8 cellular contexts compared by ENCODE assay signal in genomic region chr10:102644646-102645387, GRCh38. TPM values are rescaled to one million over a fixed set of nuclear protein-coding genes. Genes with fewer than 3 reads are reported as not detected.
DNase-seq lines count a peak whose midpoint lies in the region; ATAC-seq, FAIRE-seq and TF ChIP-seq lines count a peak whose summit lies in the region.

No MANE protein-coding gene starts in this region.

- intact Hi-C loops in GM12878 (cut with micrococcal nuclease; ENCODE audit: unreplicated experiment) = loop anchor here (10.0 kb wide), 2 partner anchors 250 to 550 kb away; partner anchors contain the start of genes NFKB2 and NT5C2
- intact Hi-C loops in gastrocnemius medialis (cut with DNase I; ENCODE audit: low total_unique reads) = no loop called here

- no peaks in the 10 kb centered on the region for H3K9me3 ChIP-seq in GM12878 (replicated peaks; ENCODE audit: control insufficient read depth, insufficient read depth, low read length)
- H3K9me3 ChIP-seq in gastrocnemius medialis = no peaks in the 10 kb centered on the region

- H3K27ac ChIP-seq in GM12878 (ENCODE audit: control insufficient read depth, insufficient read depth) (peak overlapping the region; percentile 96), gastrocnemius medialis (peak overlapping the region; percentile 99 to 100 (median 100))

- in situ Hi-C loops in GM13976 (cut with MboI; ENCODE audit: low sequenced_read_pairs, unreplicated experiment) = no loop called here
- in situ Hi-C loops in GM12878 (cut with MboI) = no loop called here
- in situ Hi-C loops in gastrocnemius medialis (cut with MboI; ENCODE audit: low sequenced_read_pairs in 4 of 4) = no loop called here

- peak; percentile 63 for TF ChIP-seq CTCF in GM13976 (IDR thresholded peaks at IDR 0.05; ENCODE audit: borderline replicate concordance, control extremely low read depth, extremely low read depth, insufficient read depth, missing control alignments)
- TF ChIP-seq CTCF in GM12878 (IDR thresholded peaks at IDR 0.05 in 2 of 3, conservative IDR thresholded peaks at IDR 0.05 in 1 of 3; ENCODE audit: control insufficient read depth in 2 of 3, extremely low read depth in 1 of 3, insufficient read depth in 1 of 3, low read depth in 3 of 3, low read length in 3 of 3) = peak; percentile 55 to 71 (median 64)
- TF ChIP-seq CTCF in gastrocnemius medialis (IDR thresholded peaks at IDR 0.05 in 4 of 5, conservative IDR thresholded peaks at IDR 0.05 in 1 of 5) = peak; percentile 64 to 78 (median 70)

- H3K9ac ChIP-seq in GM12878 (ENCODE audit: control insufficient read depth, insufficient read depth, low read length) = peak overlapping the region; percentile 99

- TF ChIP-seq RAD21 in GM12878 (IDR thresholded peaks at IDR 0.05; ENCODE audit: insufficient read depth, low read depth, low read length) = peak; percentile 33

- 0 out of 4 replicates have a peak, but pooled peaks have one; percentile 15 to 21 for TF ChIP-seq EP300 in GM12878 (IDR thresholded peaks at IDR 0.05; ENCODE audit: borderline replicate concordance in 1 of 2, control insufficient read depth in 1 of 2, low read depth in 2 of 2, low read length in 2 of 2)

- whole genome bisulfite sequencing in GM12878 (ENCODE audit: insufficient coverage, insufficient replicate concordance, low lambda C conversion rate, missing lambda C conversion rate) = 2% methylated on average over 62 of the region's 62 CpGs

- H4K20me1 ChIP-seq in GM12878 (ENCODE audit: control insufficient read depth, insufficient read depth) = no peaks in the 10 kb centered on the region

- peak overlapping the region; percentile 98 for H3K4me2 ChIP-seq in GM12878 (ENCODE audit: control insufficient read depth, insufficient read depth)

- POLR2A ChIA-PET in GM12878 (lab: Charles Lee) = interaction anchor here (0.6 to 14.1 kb wide), 13 partner anchors 13 to 301 kb away, joined by 3 to 151 read pairs (median 4); partner anchors contain the start of genes ARL3 and SFXN2

- H2AFZ ChIP-seq in GM12878 (ENCODE audit: control insufficient read depth, low read depth, low read length) = no peak overlapping the region; the same call in none of the 2 replicates

- ATAC-seq in GM12878 = peak; percentile 41
- ATAC-seq in gastrocnemius medialis = peak; percentile 19 to 29
- no peak for ATAC-seq in HG03439 (IDR thresholded peaks at IDR 0.05; ENCODE audit: unreplicated experiment)
- ATAC-seq in GM21423 (IDR thresholded peaks at IDR 0.05; ENCODE audit: unreplicated experiment) = no peak

- SMC1A ChIA-PET in GM12878 (lab: Charles Lee; ENCODE audit: uncharacterized antibody, unreplicated experiment) = interaction anchor here (0.8 to 9.3 kb wide), 8 partner anchors 9 to 68 kb away, joined by 3 to 103 read pairs (median 5); partner anchors contain the start of genes ARL3 and SFXN2

- DNase-seq in GM13976 (ENCODE audit: low spot score) (no peak), NCI-H1417 treated with DMSO at 0.1 percent for 48 hours (lab: John Stamatoyannopoulos, UW) (peak; percentile 15), T-helper 9 cell (peak; percentile 69), GM12878 (ENCODE audit: low read depth, low spot score) (no peak), gastrocnemius medialis (peak; percentile 76 to 92)

- peaks cover 31% of the 10 kb centered on the region for H3K4me1 ChIP-seq in GM12878 (ENCODE audit: control insufficient read depth, insufficient read depth, low read length)
- H3K4me1 ChIP-seq in gastrocnemius medialis = peaks cover 39 to 42% of the 10 kb centered on the region in 2 donors

- no peak for FAIRE-seq in GM12878 (lab: Jason Lieb, UNC)

- TF ChIP-seq POLR2A in GM12878 (IDR thresholded peaks at IDR 0.05; ENCODE audit: low read depth, low read length) (peak; percentile 83), gastrocnemius medialis (IDR thresholded peaks at IDR 0.05) (no peak)

- H3K4me3 ChIP-seq in GM12878 (peak overlapping the region; percentile 93), iPS-11a (ENCODE audit: low read depth, low read length) (peak overlapping the region; percentile 72), gastrocnemius medialis (peak overlapping the region; percentile 62 to 90 (median 80))

- CTCF ChIA-PET in GM12878 (lab: Yijun Ruan, JAX) = interaction anchor here (0.5 to 13.5 kb wide), 10 partner anchors 9 to 210 kb away, joined by 3 to 128 read pairs (median 6); partner anchors contain the start of genes ACTR1A and ARL3

- RAD21 ChIA-PET in GM12878 (lab: Charles Lee; ENCODE audit: unreplicated experiment) = interaction anchor here (0.8 to 5.0 kb wide), 12 partner anchors 9 to 142 kb away, joined by 3 to 59 read pairs (median 5); partner anchors contain the start of genes ACTR1A, ARL3, SFXN2 and SUFU

- H3K79me2 ChIP-seq in GM12878 (ENCODE audit: control insufficient read depth, insufficient read depth, low read length) = peaks cover 74% of the 10 kb centered on the region

- H3K36me3 ChIP-seq in GM12878 (ENCODE audit: control insufficient read depth in 2 of 2, insufficient read depth in 2 of 2, low read length in 1 of 2) = no peaks in the 10 kb centered on the region
- no peaks in the 10 kb centered on the region for H3K36me3 ChIP-seq in gastrocnemius medialis

- no TSS peak for BruUV-seq in GM12878 (replicated peaks; lab: Mats Ljungman, UMichigan)

- H3K27me3 ChIP-seq in GM12878 (replicated peaks in 1 of 2; ENCODE audit: control insufficient read depth in 2 of 2, insufficient read depth in 2 of 2, low read length in 1 of 2) = no peaks in the 10 kb centered on the region
- no peaks in the 10 kb centered on the region for H3K27me3 ChIP-seq in gastrocnemius medialis

TF ChIP-seq in GM12878, 131 proteins besides CTCF, POLR2A, EP300 and RAD21 (continues in another document):
- TF ChIP-seq ZNF217 (IDR thresholded peaks at IDR 0.05) (no peak), TCF3 (IDR thresholded peaks at IDR 0.05; ENCODE audit: borderline replicate concordance, insufficient read depth, low read depth, low read length) (peak; percentile 92), USF1 (IDR thresholded peaks at IDR 0.05; ENCODE audit: borderline replicate concordance, extremely low read length, insufficient read depth, low read depth, low read length) (peak; percentile 48), ATF7 (IDR thresholded peaks at IDR 0.05; ENCODE audit: low read depth) (no peak), MTA2 (IDR thresholded peaks at IDR 0.05; ENCODE audit: low read depth) (peak; percentile 28; the same call in 1 of the 2 replicates), MXI1 (IDR thresholded peaks at IDR 0.05; ENCODE audit: low read depth, low read length) (peak; percentile 87), HDGF (IDR thresholded peaks at IDR 0.05) (peak; percentile 54), BHLHE40 (IDR thresholded peaks at IDR 0.05; ENCODE audit: borderline replicate concordance in 1 of 2, low read depth in 2 of 2, low read length in 1 of 2) (peak; percentile 87 to 97), POLR2AphosphoS5 (IDR thresholded peaks at IDR 0.05; ENCODE audit: low read length) (peak; percentile 24), TCF12 (IDR thresholded peaks at IDR 0.05; ENCODE audit: low read depth, low read length) (peak; percentile 91), RELA (IDR thresholded peaks at IDR 0.05; ENCODE audit: borderline replicate concordance, partially characterized antibody) (peak; percentile 20), HCFC1 (IDR thresholded peaks at IDR 0.05; ENCODE audit: low read length) (peak; percentile 13; the same call in 1 of the 2 replicates), BCL3 (IDR thresholded peaks at IDR 0.05; ENCODE audit: borderline replicate concordance, insufficient read depth, low read depth, low read length, poor library complexity, severe bottlenecking) (peak; percentile 26), CBX5 (IDR thresholded peaks at IDR 0.05; ENCODE audit: low read depth) (no peak), BACH1 (IDR thresholded peaks at IDR 0.05; ENCODE audit: borderline replicate concordance) (peak; percentile 23; the same call in 1 of the 2 replicates), ZNF207 (IDR thresholded peaks at IDR 0.05; ENCODE audit: borderline replicate concordance) (peak; percentile 68; the same call in 1 of the 2 replicates), SREBF1 (IDR thresholded peaks at IDR 0.05; ENCODE audit: low read length) (no peak)

RNA-seq across cellular contexts. Expression of gene TRIM8, which starts 0.5 kb away (rescaled TPM):
- total RNA-seq in GM12878 (2013; cell fraction: nucleolus; rRNA removed) = 58.5 and 70.9 TPM in 2 replicates
- 18.7 and 19.0 TPM in 2 replicates for total RNA-seq in GM12878 (2014; rRNA removed)
- total RNA-seq in GM12878 (2014; rRNA removed; fragmentation: Illumina TruSeq; extraction: Trizol) = 13.5 and 15.9 TPM in 2 replicates
- total RNA-seq in GM12878 (2021) = 44.2 and 53.2 TPM in 2 replicates
- 17.0 TPM for polyA plus RNA-seq in GM12878 (2011; ENCODE audit: low read depth)
- 16.6 and 26.9 TPM in 2 replicates for polyA plus RNA-seq in GM12878 (2011; rRNA removed)
- polyA plus RNA-seq in GM12878 (2011; cell fraction: cytosol; rRNA removed) = 27.7 and 28.2 TPM in 2 replicates
- polyA plus RNA-seq in GM12878 (2011; cell fraction: nucleus; rRNA removed) = 52.8 and 58.6 TPM in 2 replicates
- 33.3 and 66.7 TPM in 2 replicates for polyA plus RNA-seq in GM12878 (2012)
- polyA plus RNA-seq in GM12878 (2014; fragmentation: Illumina TruSeq; extraction: Trizol) = 9.9 and 22.4 TPM in 2 replicates
- 1 to 10 TPM; 7.9 to 9.5 TPM for polyA plus RNA-seq in GM12878 (2014; fragmentation: Nextera tagmentation; extraction: Ambion mirVana)
- 33.5 and 37.5 TPM in 2 replicates for polyA plus RNA-seq in GM12878 (2014; rRNA removed)
- 10 to 100 TPM; 27.3 to 27.6 TPM for polyA plus RNA-seq in GM12878 (2016; fragmentation: Nextera tagmentation; extraction: Ambion mirVana)
- 15.7 and 25.1 TPM in 2 replicates for polyA minus RNA-seq in GM12878 (2011; rRNA and poly(A)+ RNA removed)
- polyA minus RNA-seq in GM12878 (2011; cell fraction: cytosol; rRNA and poly(A)+ RNA removed) = 13.5 and 20.3 TPM in 2 replicates
- polyA minus RNA-seq in GM12878 (2011; cell fraction: nucleus; rRNA and poly(A)+ RNA removed) = 18.7 and 35.3 TPM in 2 replicates
- total RNA-seq in gastrocnemius medialis = 100 to 1,000 TPM; 113 to 222 (median 138) TPM

Comparison
In these comparisons a context has a peak if more than half of its experiments do, and no peak if none do; other contexts are left out.
1. DNase-seq: peak in NCI-H1417 treated with DMSO at 0.1 percent for 48 hours (single experiment), T-helper 9 cell (single experiment) and gastrocnemius medialis (2 of 2); none in GM13976 (single experiment) and GM12878 (single experiment).
2. ATAC-seq: peak in GM12878 (single experiment) and gastrocnemius medialis (2 of 2); none in HG03439 (single experiment) and GM21423 (single experiment).
3. Peak in every context shown above with its lines, with median percentiles within 50 percentile points of each other: CTCF ChIP-seq and H3K4me3 ChIP-seq.